Comparison of ENCODE assay signal across 19 cellular contexts in the genomic region with DNA sequence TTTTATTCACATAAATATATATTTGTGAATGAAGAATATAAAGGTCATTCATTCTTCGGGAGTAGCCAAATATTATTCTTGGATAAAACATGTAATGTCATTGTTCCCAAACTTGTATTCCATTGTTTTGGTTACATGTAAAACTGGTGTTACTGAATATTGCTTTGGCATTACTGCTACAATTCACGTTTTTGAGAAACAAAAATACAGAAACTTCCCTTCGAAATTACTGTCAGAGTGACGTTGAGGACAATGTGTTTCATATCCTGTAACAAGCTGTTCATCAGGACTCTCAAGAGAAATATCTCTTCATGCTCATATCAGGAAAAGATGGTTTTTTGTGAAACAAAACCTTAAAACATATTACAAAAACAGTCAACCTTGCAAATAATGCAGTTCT.
DNase-seq lines count a peak whose midpoint lies in the region; ATAC-seq, FAIRE-seq and TF ChIP-seq lines count a peak whose summit lies in the region.
"Had no signal": no experiment of that assay in that cellular context is flagged by ENCODE, and none has a peak within 500 bp of the region (broad histone marks: within the 10 kb centered on the region; RNA-seq: fewer than 3 reads in every experiment).

No MANE protein-coding gene starts in this region.

- H3K36me3 Mint-ChIP-seq in osteocyte (ENCODE audit: unreplicated experiment) = no peaks in the 10 kb centered on the region
- H3K36me3 Mint-ChIP-seq: CD4-positive, alpha-beta memory T cell had no signal

- TF ChIP-seq POLR2A in tibial nerve (IDR thresholded peaks at IDR 0.05) = no peak

- TF ChIP-seq CTCF in D721Med (IDR thresholded peaks at IDR 0.05; ENCODE audit: insufficient read depth, missing control alignments) = no peak
- no peak for TF ChIP-seq CTCF in kidney (IDR thresholded peaks at IDR 0.05; ENCODE audit: borderline replicate concordance, extremely low read depth, insufficient read depth)
- TF ChIP-seq CTCF in osteocyte (IDR thresholded peaks at IDR 0.05) = no peak
- no peak for TF ChIP-seq CTCF in tibial nerve (IDR thresholded peaks at IDR 0.05)

- no peak overlapping the region for H3K4me3 ChIP-seq in kidney (ENCODE audit: low read length in 2 of 2)
- H3K4me3 ChIP-seq in tibial nerve = no peak overlapping the region
- H3K4me3 ChIP-seq: GM23338 had no signal

- peaks cover 10% of the 10 kb centered on the region for H3K4me1 Mint-ChIP-seq in osteocyte (ENCODE audit: unreplicated experiment)
- H3K4me1 Mint-ChIP-seq: CD4-positive, alpha-beta memory T cell; GM23338; H9 had no signal

- WGBS in tibial nerve, 2 donors = 58 to 70% methylated on average over 4 of the region's 4 CpGs

- TF ChIP-seq EP300 in tibial nerve (IDR thresholded peaks at IDR 0.05) = no peak

- no peak overlapping the region for H3K27ac ChIP-seq in kidney (ENCODE audit: low read depth in 2 of 2, low read length in 2 of 2)
- no peak overlapping the region for H3K27ac ChIP-seq in tibial nerve

- H3K4me3 Mint-ChIP-seq in osteocyte (ENCODE audit: unreplicated experiment) = no peak overlapping the region
- H3K4me3 Mint-ChIP-seq: CD4-positive, alpha-beta memory T cell; GM23338; H9 had no signal

- ATAC-seq in sciatic nerve = no peak
- ATAC-seq: GM23338, HCT116 had no signal

- FAIRE-seq in D721Med (lab: Jason Lieb, UNC) (peak; percentile 58), kidney (lab: Jason Lieb, UNC) (peak; percentile 59)
- FAIRE-seq: G401.6, GM19239 had no signal

- no peak overlapping the region for H3K9ac ChIP-seq in kidney (ENCODE audit: low read length in 2 of 2)

- H3K4me1 ChIP-seq in kidney (ENCODE audit: control insufficient read depth in 1 of 2, insufficient read depth in 1 of 2, low read depth in 1 of 2, low read length in 2 of 2) (no peaks in the 10 kb centered on the region), tibial nerve (no peaks in the 10 kb centered on the region)

- H3K9me3 ChIP-seq in kidney (ENCODE audit: control insufficient read depth in 1 of 2, low read length in 2 of 2) (no peaks in the 10 kb centered on the region), tibial nerve (no peaks in the 10 kb centered on the region)

- no peak overlapping the region for H3K27ac Mint-ChIP-seq in osteocyte (ENCODE audit: unreplicated experiment)
- H3K27ac Mint-ChIP-seq: CD4-positive, alpha-beta memory T cell; GM23338; H9 had no signal

- intact Hi-C loops in kidney (cut with DNase I) (no loop called here), sciatic nerve (cut with DNase I) (no loop called here)

- H3K27me3 Mint-ChIP-seq in osteocyte (ENCODE audit: unreplicated experiment) = no peaks in the 10 kb centered on the region
- H3K27me3 Mint-ChIP-seq: CD4-positive, alpha-beta memory T cell had no signal

- H3K9me3 Mint-ChIP-seq in osteocyte (ENCODE audit: unreplicated experiment) = no peaks in the 10 kb centered on the region
- H3K9me3 Mint-ChIP-seq: CD4-positive, alpha-beta memory T cell; GM23338 had no signal

- no peaks in the 10 kb centered on the region for H3K27me3 ChIP-seq in tibial nerve

- no peak for DNase-seq in D721Med (ENCODE audit: insufficient read length, low spot score)
- DNase-seq in dermis microvascular lymphatic vessel endothelial cell (ENCODE audit: low read depth in 2 of 2) = peak; percentile 84 to 91
- DNase-seq in kidney = no peak
- DNase-seq in osteocyte (ENCODE audit: extremely low spot score, unreplicated experiment) = no peak
- no peak for DNase-seq in sciatic nerve (ENCODE audit: low spot score)
- DNase-seq in NCI-H748 treated with DMSO at 0.1 percent for 48 hours (lab: John Stamatoyannopoulos, UW) = no peak
- DNase-seq in tibial nerve (ENCODE audit: low spot score in 2 of 2) = no peak
- DNase-seq: 8988T; C1 segment of cervical spinal cord; Calu3; CD4-positive, alpha-beta memory T cell; COR-L47; DMS153; DND-41; H9 had no signal

- H3K36me3 ChIP-seq in kidney (ENCODE audit: control insufficient read depth in 1 of 2, insufficient read depth in 2 of 2, low read length in 2 of 2) (no peaks in the 10 kb centered on the region), tibial nerve (no peaks in the 10 kb centered on the region)

Comparison
In these comparisons a context has a peak if more than half of its experiments do, and no peak if none do; other contexts are left out.
1. DNase-seq: peak in dermis microvascular lymphatic vessel endothelial cell (2 of 2); none in D721Med (single experiment), kidney (single experiment), osteocyte (single experiment), sciatic nerve (single experiment), NCI-H748 treated with DMSO at 0.1 percent for 48 hours (single experiment) and tibial nerve (0 of 2).